ENCODE assay signal across 13 cellular contexts in the genomic region with DNA sequence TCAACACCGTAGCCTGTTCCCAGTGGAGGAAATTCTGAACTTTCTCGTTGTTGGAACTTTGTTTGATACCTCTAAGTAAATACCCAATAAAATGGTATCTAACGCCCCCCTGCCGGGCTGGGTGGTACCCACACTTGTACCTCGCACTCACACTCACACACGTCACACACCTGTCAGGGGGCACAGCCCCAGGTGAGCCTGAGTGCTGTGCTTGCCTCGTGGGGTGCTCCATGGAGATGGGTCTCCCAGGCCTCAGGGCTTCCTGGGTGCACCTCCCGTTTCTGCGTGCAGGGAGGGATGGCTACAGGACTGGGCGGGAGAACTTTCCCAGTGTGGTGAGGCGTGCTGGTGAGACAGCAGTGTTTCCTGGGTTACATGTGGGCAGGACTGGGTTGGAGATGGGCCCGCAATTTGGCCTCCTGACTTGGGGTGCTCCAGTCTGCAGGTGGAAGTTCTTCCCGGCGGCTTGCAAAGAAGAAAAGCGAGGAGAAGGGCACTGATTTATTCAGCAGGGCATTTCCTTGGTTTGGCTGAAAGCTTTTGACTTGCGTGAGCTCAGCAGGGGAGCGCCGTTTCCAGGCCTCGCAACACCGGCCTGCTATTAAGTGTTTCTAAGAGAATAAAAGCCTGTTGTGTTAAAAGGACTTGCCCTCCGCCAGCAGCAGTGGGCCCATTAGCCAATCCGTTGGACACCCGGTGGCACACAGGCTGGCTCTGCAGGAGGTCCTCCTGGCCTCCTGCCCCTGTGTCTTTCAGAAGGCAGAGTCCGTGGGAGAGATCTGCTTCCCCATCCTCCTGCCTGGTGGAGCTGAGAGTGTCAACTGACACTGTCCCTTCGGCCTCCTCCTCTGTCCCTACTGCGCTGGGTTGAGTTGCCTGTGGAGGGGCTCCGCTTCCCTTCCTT.
DNase-seq lines count a peak whose midpoint lies in the region; ATAC-seq, FAIRE-seq and TF ChIP-seq lines count a peak whose summit lies in the region.
"Had no signal": no experiment of that assay in that cellular context is flagged by ENCODE, and none has a peak within 500 bp of the region (broad histone marks: within the 10 kb centered on the region; RNA-seq: fewer than 3 reads in every experiment).

No MANE protein-coding gene starts in this region.

- no peak for DNase-seq in stimulated activated naive CD8-positive, alpha-beta T cell treated with anti-CD3 and anti-CD28 coated beads, Interleukin-15, amount 100 ng/mL, for 72 hours
- no peak for DNase-seq in stimulated activated naive CD8-positive, alpha-beta T cell treated with anti-CD3 and anti-CD28 coated beads, Interleukin-15, Interleukin-2, amounts not matched to agents 100 U/mL and 50 U/mL, for 24 hours
- peak; percentile 81 for DNase-seq in astrocyte of the hippocampus (ENCODE audit: low read depth, low spot score)
- no peak for DNase-seq in left lung
- DNase-seq in urothelium cell line (ENCODE audit: low spot score), result peak; percentile 30
- DNase-seq in AG20443 (ENCODE audit: low spot score), result no peak
- DNase-seq in spleen, result no peak
- no peak for DNase-seq in adrenal gland
- DNase-seq: activated CD8-positive, alpha-beta memory T cell treated with anti-CD3 and anti-CD28 coated beads for 24 hours; NCI-H446; SW 1271 had no signal

- H3K4me3 ChIP-seq in left lung (no peak overlapping the region), spleen (no peak overlapping the region), adrenal gland (no peak overlapping the region)
- H3K4me3 ChIP-seq: skin epidermis had no signal

- H3K9me3 ChIP-seq in left lung (no peaks in the 10 kb centered on the region), spleen (no peaks in the 10 kb centered on the region), adrenal gland (replicated peaks in 1 of 3) (no peaks in the 10 kb centered on the region)

- no peaks in the 10 kb centered on the region for H3K9me3 Mint-ChIP-seq in stimulated activated naive CD8-positive, alpha-beta T cell treated with anti-CD3 and anti-CD28 coated beads, Interleukin-15, amount 100 ng/mL, for 72 hours

- H3K27ac ChIP-seq in left lung (no peak overlapping the region), spleen (no peak overlapping the region), adrenal gland (no peak overlapping the region)
- H3K27ac ChIP-seq: HL-60 had no signal

- H3K27me3 ChIP-seq in left lung (peaks cover 0 to 4% of the 10 kb centered on the region in 2 donors), spleen (replicated peaks in 1 of 7) (peaks cover 0 to 42% (median 0%) of the 10 kb centered on the region in 7 donors), adrenal gland (no peaks in the 10 kb centered on the region)

- TF ChIP-seq POLR2A in spleen (IDR thresholded peaks at IDR 0.05) (no peak), adrenal gland (IDR thresholded peaks at IDR 0.05) (no peak)

- H3K4me1 Mint-ChIP-seq in stimulated activated naive CD8-positive, alpha-beta T cell treated with anti-CD3 and anti-CD28 coated beads, Interleukin-15, amount 100 ng/mL, for 72 hours, result no peaks in the 10 kb centered on the region

- H3K27me3 Mint-ChIP-seq in stimulated activated naive CD8-positive, alpha-beta T cell treated with anti-CD3 and anti-CD28 coated beads, Interleukin-15, amount 100 ng/mL, for 72 hours, result peaks cover 7% of the 10 kb centered on the region

- peak; percentile 20 for ATAC-seq in stimulated activated naive CD8-positive, alpha-beta T cell treated with anti-CD3 and anti-CD28 coated beads, Interleukin-15, amount 100 ng/mL, for 72 hours
- ATAC-seq in stimulated activated naive CD8-positive, alpha-beta T cell treated with anti-CD3 and anti-CD28 coated beads, Interleukin-15, Interleukin-2, amounts not matched to agents 100 U/mL and 50 U/mL, for 24 hours, result no peak
- ATAC-seq in left lung, result peak; percentile 46

- H3K36me3 ChIP-seq in left lung (no peaks in the 10 kb centered on the region), spleen (no peaks in the 10 kb centered on the region), adrenal gland (replicated peaks in 1 of 2) (no peaks in the 10 kb centered on the region)

- WGBS in spleen, 5 donors, result 81 to 87% (median 83%) methylated on average over 27 of the region's 27 CpGs
- whole genome bisulfite sequencing in adrenal gland, 4 donors, result 79 to 88% (median 83%) methylated on average over 19 to 27 of the region's 27 CpGs

- no peaks in the 10 kb centered on the region for H3K4me1 ChIP-seq in left lung
- H3K4me1 ChIP-seq in spleen, result no peaks in the 10 kb centered on the region
- H3K4me1 ChIP-seq in adrenal gland (replicated peaks in 1 of 2), result no peaks in the 10 kb centered on the region

- TF ChIP-seq CTCF in left lung (IDR thresholded peaks at IDR 0.05) (no peak), spleen (IDR thresholded peaks at IDR 0.05 in 8 of 11, conservative IDR thresholded peaks at IDR 0.05 in 3 of 11) (no peak), adrenal gland (IDR thresholded peaks at IDR 0.05) (no peak)

- H3K27ac Mint-ChIP-seq in stimulated activated naive CD8-positive, alpha-beta T cell treated with anti-CD3 and anti-CD28 coated beads, Interleukin-15, amount 100 ng/mL, for 72 hours, result no peak overlapping the region

- FAIRE-seq in urothelium cell line (lab: Jason Lieb, UNC), result peak; percentile 5

- H3K4me3 Mint-ChIP-seq in stimulated activated naive CD8-positive, alpha-beta T cell treated with anti-CD3 and anti-CD28 coated beads, Interleukin-15, amount 100 ng/mL, for 72 hours, result no peak overlapping the region

- intact Hi-C loops in left lung (cut with DNase I) (no loop called here), spleen (cut with DNase I; ENCODE audit: low total_unique reads) (no loop called here), adrenal gland (cut with DNase I) (no loop called here)

Comparison
In these comparisons a context has a peak if more than half of its experiments do, and no peak if none do; other contexts are left out.
1. DNase-seq: peak in astrocyte of the hippocampus (single experiment) and urothelium cell line (single experiment); none in stimulated activated naive CD8-positive, alpha-beta T cell treated with anti-CD3 and anti-CD28 coated beads, Interleukin-15, amount 100 ng/mL, for 72 hours (0 of 2), stimulated activated naive CD8-positive, alpha-beta T cell treated with anti-CD3 and anti-CD28 coated beads, Interleukin-15, Interleukin-2, amounts not matched to agents 100 U/mL and 50 U/mL, for 24 hours (single experiment), left lung (0 of 2), AG20443 (single experiment), spleen (single experiment) and adrenal gland (0 of 7).